ENCODE assay signal across 1 cellular context in genomic region chr2:178401994-178402437, GRCh38.
TF ChIP-seq lines count a peak whose summit lies in the region.

No MANE protein-coding gene starts in this region.

TF ChIP-seq in K562, 482 proteins besides CTCF, POLR2A, EP300 and RAD21 (continued from another document and continues in another):
- TF ChIP-seq PBX2 (CRISPR knock-in tag; IDR thresholded peaks at IDR 0.05; ENCODE audit: low read depth) (no peak), PBX2 (tag; conservative IDR thresholded peaks at IDR 0.05; ENCODE audit: low read depth) (peak; percentile 83), NRF1 (conservative IDR thresholded peaks at IDR 0.05 in 1 of 2, IDR thresholded peaks at IDR 0.05 in 1 of 2) (no peak), TEAD4 (IDR thresholded peaks at IDR 0.05; ENCODE audit: low read length) (peak; percentile 91), TEAD4 (CRISPR knock-in tag; IDR thresholded peaks at IDR 0.05; ENCODE audit: borderline replicate concordance) (no peak), CREB3 (tag; conservative IDR thresholded peaks at IDR 0.05; ENCODE audit: low read depth) (no peak), NONO (IDR thresholded peaks at IDR 0.05; ENCODE audit: low read depth in 2 of 2, low read length in 1 of 2) (no peak), TAF9B (IDR thresholded peaks at IDR 0.05; ENCODE audit: partially characterized antibody) (no peak), ZBTB26 (CRISPR knock-in tag; IDR thresholded peaks at IDR 0.05) (no peak), ZNF41 (CRISPR knock-in tag; conservative IDR thresholded peaks at IDR 0.05) (no peak), HDAC6 (IDR thresholded peaks at IDR 0.05; ENCODE audit: low read depth, low read length) (no peak), JUN (IDR thresholded peaks at IDR 0.05; ENCODE audit: borderline replicate concordance, low read depth, low read length) (peak; percentile 62; the same call in 1 of the 2 replicates), JUN (CRISPR knock-in tag; IDR thresholded peaks at IDR 0.05; ENCODE audit: borderline replicate concordance) (no peak), CLOCK (CRISPR knock-in tag; IDR thresholded peaks at IDR 0.05; ENCODE audit: borderline replicate concordance) (no peak), SNRNP70 (optimal IDR thresholded peaks at IDR 0.05; ENCODE audit: low read depth, low read length) (no peak), EGR1 (conservative IDR thresholded peaks at IDR 0.05) (no peak; the same call in 1 of the 2 replicates), SLC30A9 (CRISPR knock-in tag; IDR thresholded peaks at IDR 0.05) (no peak), FOXM1 (IDR thresholded peaks at IDR 0.05; ENCODE audit: low read depth) (peak; percentile 67), FOXM1 (CRISPR knock-in tag; IDR thresholded peaks at IDR 0.05; ENCODE audit: low read depth) (no peak), CREB1 (IDR thresholded peaks at IDR 0.05) (peak; percentile 28; the same call in 1 of the 2 replicates), CREB1 (CRISPR knock-in tag; IDR thresholded peaks at IDR 0.05) (no peak), PCBP1 (IDR thresholded peaks at IDR 0.05; ENCODE audit: low read depth, low read length, poor library complexity, severe bottlenecking) (no peak), ETV5 (CRISPR knock-in tag; IDR thresholded peaks at IDR 0.05; ENCODE audit: low read depth) (0 out of 2 replicates have a peak, but pooled peaks have one; percentile 14), SPI1 (IDR thresholded peaks at IDR 0.05; ENCODE audit: borderline replicate concordance, low read depth, low read length) (no peak), E2F3 (CRISPR knock-in tag; IDR thresholded peaks at IDR 0.05) (no peak), NFATC3 (IDR thresholded peaks at IDR 0.05) (no peak), SMAD2 (IDR thresholded peaks at IDR 0.05; ENCODE audit: low read depth, low read length) (no peak), ATF1 (CRISPR knock-in tag; IDR thresholded peaks at IDR 0.05) (no peak), ATF1 (tag; IDR thresholded peaks at IDR 0.05) (no peak), ZNF384 (IDR thresholded peaks at IDR 0.05; ENCODE audit: low read depth, low read length) (peak; percentile 94), HNRNPUL1 (IDR thresholded peaks at IDR 0.05; ENCODE audit: low read length) (no peak), ZFX (CRISPR knock-in tag; IDR thresholded peaks at IDR 0.05) (no peak), NBN (IDR thresholded peaks at IDR 0.05; ENCODE audit: low read depth) (peak; percentile 62; the same call in 1 of the 2 replicates), CHCHD3 (CRISPR knock-in tag; IDR thresholded peaks at IDR 0.05) (no peak), NCOA4 (IDR thresholded peaks at IDR 0.05; ENCODE audit: partially characterized antibody) (peak; percentile 6), ADNP (tag; IDR thresholded peaks at IDR 0.05) (no peak), GABPA (tag; conservative IDR thresholded peaks at IDR 0.05; ENCODE audit: low read depth) (0 out of 2 replicates have a peak, but pooled peaks have one; percentile 16), CHAMP1 (IDR thresholded peaks at IDR 0.05) (0 out of 2 replicates have a peak, but pooled peaks have one; percentile 14), RUNX1 (IDR thresholded peaks at IDR 0.05; ENCODE audit: low read depth) (no peak), GATA2 (CRISPR knock-in tag; IDR thresholded peaks at IDR 0.05) (peak; percentile 77), ZNF282 (CRISPR knock-in tag; IDR thresholded peaks at IDR 0.05) (no peak), RFX7 (CRISPR knock-in tag; IDR thresholded peaks at IDR 0.05) (no peak), TCF7 (IDR thresholded peaks at IDR 0.05; ENCODE audit: borderline replicate concordance) (peak; percentile 72; the same call in 1 of the 2 replicates), ZNF395 (CRISPR knock-in tag; IDR thresholded peaks at IDR 0.05) (no peak; the same call in 1 of the 2 replicates), SMAD4 (CRISPR knock-in tag; conservative IDR thresholded peaks at IDR 0.05) (0 out of 2 replicates have a peak, but pooled peaks have one; percentile 40), SRSF3 (IDR thresholded peaks at IDR 0.05; ENCODE audit: insufficient read depth, low read length) (no peak), NFIC (IDR thresholded peaks at IDR 0.05) (peak; percentile 92), MAZ (CRISPR knock-in tag; conservative IDR thresholded peaks at IDR 0.05 in 1 of 2, IDR thresholded peaks at IDR 0.05 in 1 of 2) (peak; percentile 47 to 53; a peak in 2 of 4 replicates), ZNF668 (CRISPR knock-in tag; IDR thresholded peaks at IDR 0.05) (no peak), ZNF277 (CRISPR knock-in tag; IDR thresholded peaks at IDR 0.05; ENCODE audit: borderline replicate concordance) (no peak), LCOR (CRISPR knock-in tag; IDR thresholded peaks at IDR 0.05) (0 out of 2 replicates have a peak, but pooled peaks have one; percentile 32), ARNT (IDR thresholded peaks at IDR 0.05) (0 out of 4 replicates have a peak, but pooled peaks of 1 of the 2 experiments have one; percentile 51), MEF2A (IDR thresholded peaks at IDR 0.05; ENCODE audit: control insufficient read depth, low read depth, low read length) (peak; percentile 53; the same call in 1 of the 2 replicates), FOXJ2 (tag; IDR thresholded peaks at IDR 0.05) (no peak), STAT5A (IDR thresholded peaks at IDR 0.05; ENCODE audit: borderline replicate concordance, low read length) (peak; percentile 79), MCM3 (IDR thresholded peaks at IDR 0.05) (no peak), SFPQ (IDR thresholded peaks at IDR 0.05; ENCODE audit: low read depth, low read length) (no peak), MEIS2 (IDR thresholded peaks at IDR 0.05; ENCODE audit: partially characterized antibody) (peak; percentile 94), NEUROD1 (IDR thresholded peaks at IDR 0.05; ENCODE audit: borderline replicate concordance, low read depth, low read length, partially characterized antibody) (peak; percentile 34), KLF16 (IDR thresholded peaks at IDR 0.05) (peak; percentile 78), MAFF (IDR thresholded peaks at IDR 0.05; ENCODE audit: low read length) (no peak; the same call in 1 of the 2 replicates), TRIM24 (IDR thresholded peaks at IDR 0.05) (peak in 1 of 2 experiments; percentile 84; a peak in 2 of 4 replicates), SMARCB1 (IDR thresholded peaks at IDR 0.05; ENCODE audit: insufficient read length, low read depth) (no peak)
